ENCODE assay signal across 9 cellular contexts in the genomic region with DNA sequence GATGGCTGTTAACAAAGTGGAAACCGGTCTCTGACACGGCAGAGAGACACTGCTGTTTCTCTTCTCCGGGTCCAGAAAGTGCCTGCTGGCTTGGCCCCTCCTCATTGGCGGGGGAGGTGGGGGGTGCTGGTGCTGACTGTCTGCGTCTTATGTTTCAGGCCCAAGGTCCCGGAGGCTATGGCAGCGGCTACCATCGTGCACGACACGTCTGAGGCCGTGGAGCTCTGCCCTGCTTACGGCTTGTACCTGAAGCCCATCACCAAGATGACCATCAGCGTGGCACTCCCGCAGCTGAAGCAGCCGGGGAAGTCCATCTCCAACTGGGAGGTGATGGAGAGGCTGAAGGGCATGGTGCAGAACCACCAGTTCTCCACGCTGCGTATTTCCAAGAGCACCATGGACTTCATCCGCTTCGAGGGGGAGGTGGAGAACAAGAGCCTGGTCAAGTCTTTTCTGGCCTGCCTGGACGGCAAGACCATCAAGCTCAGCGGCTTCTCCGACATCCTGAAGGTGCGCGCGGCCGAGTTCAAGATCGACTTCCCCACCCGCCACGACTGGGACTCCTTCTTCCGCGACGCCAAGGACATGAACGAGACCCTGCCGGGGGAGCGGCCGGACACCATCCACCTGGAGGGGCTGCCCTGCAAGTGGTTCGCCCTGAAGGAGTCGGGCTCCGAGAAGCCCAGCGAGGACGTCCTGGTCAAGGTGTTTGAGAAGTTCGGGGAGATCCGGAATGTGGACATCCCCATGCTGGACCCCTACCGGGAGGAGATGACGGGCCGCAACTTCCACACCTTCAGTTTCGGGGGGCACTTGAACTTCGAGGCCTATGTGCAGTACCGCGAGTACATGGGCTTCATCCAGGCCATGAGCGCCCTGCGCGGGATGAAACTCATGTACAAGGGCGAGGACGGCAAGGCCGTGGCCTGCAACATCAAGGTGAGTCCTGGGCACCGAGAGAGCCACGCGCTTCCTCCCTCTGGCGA. TPM values are rescaled to one million over a fixed set of nuclear protein-coding genes. Genes with fewer than 3 reads are reported as not detected.
DNase-seq lines count a peak whose midpoint lies in the region; ATAC-seq and TF ChIP-seq lines count a peak whose summit lies in the region.
"Had no signal": no experiment of that assay in that cellular context is flagged by ENCODE, and none has a peak within 500 bp of the region (broad histone marks: within the 10 kb centered on the region; RNA-seq: fewer than 3 reads in every experiment).

No MANE protein-coding gene starts in this region.

- intact Hi-C loops in spleen (cut with DNase I; ENCODE audit: low total_unique reads), result no loop called here

- H3K4me1 ChIP-seq in iPS-18a (ENCODE audit: control insufficient read depth, low read depth, low read length), result no peaks in the 10 kb centered on the region
- H3K4me1 ChIP-seq in spleen, result peaks cover 15 to 67% (median 38%) of the 10 kb centered on the region in 6 donors

- H3K9me3 ChIP-seq in iPS-18a (ENCODE audit: control insufficient read depth, low read depth, low read length) (no peaks in the 10 kb centered on the region), spleen (no peaks in the 10 kb centered on the region)

- no peak overlapping the region for H3K9ac ChIP-seq in iPS-18a (ENCODE audit: low read length)

- TF ChIP-seq POLR2A in spleen (IDR thresholded peaks at IDR 0.05), result no peak

- no peak for ATAC-seq in activated CD4-positive, CD25-positive, alpha-beta regulatory T cell treated with anti-CD3 and anti-CD28 coated beads, Interleukin-2, amount 50 U/mL, for 24 hours
- no peak for ATAC-seq in activated T-cell treated with anti-CD3 and anti-CD28 coated beads, Interleukin-2, amount 50 U/mL, for 4 hours
- ATAC-seq in HG03108 (IDR thresholded peaks at IDR 0.05; ENCODE audit: unreplicated experiment), result no peak

- H3K9me3 Mint-ChIP-seq in activated T-cell treated with anti-CD3 and anti-CD28 coated beads, Interleukin-2, amount 50 U/mL, for 4 hours, result no peaks in the 10 kb centered on the region

- H3K4me3 ChIP-seq in iPS-18a (ENCODE audit: low read length) (peak overlapping the region; percentile 81), spleen (peak overlapping the region in 7 of 8 donors; percentile 70 to 92 (median 83))

- H3K27me3 ChIP-seq in iPS-18a (ENCODE audit: control insufficient read depth, insufficient read depth, low read length) (no peaks in the 10 kb centered on the region), spleen (replicated peaks in 1 of 7) (no peaks in the 10 kb centered on the region)

- peaks cover 37% of the 10 kb centered on the region for H3K36me3 Mint-ChIP-seq in activated T-cell treated with anti-CD3 and anti-CD28 coated beads, Interleukin-2, amount 50 U/mL, for 4 hours (ENCODE audit: insufficient read depth)

- no peak overlapping the region for H3K27ac ChIP-seq in iPS-18a (ENCODE audit: low read length)
- peak overlapping the region in 6 of 8 donors; percentile 86 to 96 (median 94) for H3K27ac ChIP-seq in spleen

- 81 to 86% (median 84%) methylated on average over 44 to 60 of the region's 60 CpGs for WGBS in spleen, 5 donors

- no peak for TF ChIP-seq CTCF in spleen (IDR thresholded peaks at IDR 0.05 in 8 of 11, conservative IDR thresholded peaks at IDR 0.05 in 3 of 11)

- peak overlapping the region; percentile 92 for H3K4me3 Mint-ChIP-seq in activated T-cell treated with anti-CD3 and anti-CD28 coated beads, Interleukin-2, amount 50 U/mL, for 4 hours

- H3K36me3 ChIP-seq in iPS-18a (ENCODE audit: control insufficient read depth, low read depth, low read length), result peaks cover 44% of the 10 kb centered on the region
- peaks cover 2 to 53% (median 50%) of the 10 kb centered on the region in 6 donors for H3K36me3 ChIP-seq in spleen

- no peaks in the 10 kb centered on the region for H3K27me3 Mint-ChIP-seq in activated T-cell treated with anti-CD3 and anti-CD28 coated beads, Interleukin-2, amount 50 U/mL, for 4 hours (ENCODE audit: low read depth)

- DNase-seq in activated CD4-positive, CD25-positive, alpha-beta regulatory T cell treated with anti-CD3 and anti-CD28 coated beads, Interleukin-2, amount 50 U/mL, for 72 hours, result peak; percentile 28
- DNase-seq in activated T-cell treated with anti-CD3 and anti-CD28 coated beads, Interleukin-2, amount 50 U/mL, for 4 hours, result no peak
- peak; percentile 86 for DNase-seq in spleen
- no peak for DNase-seq in UCSD-AML1 (lab: John Stamatoyannopoulos, UW; ENCODE audit: unreplicated experiment)
- no peak for DNase-seq in AG20443 (ENCODE audit: low spot score)
- DNase-seq: SIG-M5 had no signal

- peaks cover 26% of the 10 kb centered on the region for H3K4me1 Mint-ChIP-seq in activated T-cell treated with anti-CD3 and anti-CD28 coated beads, Interleukin-2, amount 50 U/mL, for 4 hours (ENCODE audit: low read depth)

RNA-seq across cellular contexts. Expression of gene AKAP17A, which starts 2.2 kb away (rescaled TPM):
- total RNA-seq in activated T-cell treated with anti-CD3 and anti-CD28 coated beads, Interleukin-2, amount 50 U/mL, for 4 hours, result 10 to 100 TPM; 56.3 to 62.6 (median 60.6) TPM
- 10 to 100 TPM; 60.6 to 88.9 (median 73.5) TPM for total RNA-seq in spleen
- 10 to 100 TPM; 36.6 to 68.2 (median 59.6) TPM for polyA plus RNA-seq in spleen

RNA-seq across cellular contexts. Expression of gene ASMT, which starts 21.3 kb away (rescaled TPM):
- under 1 TPM in 1 of 3 donors, not detected in 2; 0.48 TPM for total RNA-seq in activated T-cell treated with anti-CD3 and anti-CD28 coated beads, Interleukin-2, amount 50 U/mL, for 4 hours
- 1 to 10 TPM in 1 of 7 donors, under 1 TPM in 4, not detected in 2; 0.25 to 9.6 (median 0.54) TPM for total RNA-seq in spleen
- polyA plus RNA-seq in spleen, result 1 to 10 TPM in 2 of 3 donors, under 1 TPM in 1; 0.11 to 3.9 (median 1.2) TPM

RNA-seq across cellular contexts. Expression of gene P2RY8, which starts 56.6 kb away (rescaled TPM):
- 10 to 100 TPM; 14.4 to 22.2 (median 18.4) TPM for total RNA-seq in activated T-cell treated with anti-CD3 and anti-CD28 coated beads, Interleukin-2, amount 50 U/mL, for 4 hours
- total RNA-seq in spleen, result 10 to 100 TPM; 19.5 to 32.2 (median 30.0) TPM
- 10 to 100 TPM in 1 of 3 donors, 1 to 10 TPM in 2; 8.1 to 15.5 (median 8.5) TPM for polyA plus RNA-seq in spleen

Comparison
In these comparisons a context has a peak if more than half of its experiments do, and no peak if none do; other contexts are left out.
1. DNase-seq: peak in activated CD4-positive, CD25-positive, alpha-beta regulatory T cell treated with anti-CD3 and anti-CD28 coated beads, Interleukin-2, amount 50 U/mL, for 72 hours (single experiment) and spleen (single experiment); none in activated T-cell treated with anti-CD3 and anti-CD28 coated beads, Interleukin-2, amount 50 U/mL, for 4 hours (single experiment), UCSD-AML1 (single experiment) and AG20443 (single experiment).